In genomic region chr16:12612598-12613101, GRCh38 we compare ENCODE assay signal across 1 cellular context.
A peak's percentile ranks its signal among the peaks of the same experiment; 100 is the strongest.
TF ChIP-seq lines count a peak whose summit lies in the region.

No MANE protein-coding gene starts in this region.

TF ChIP-seq in K562, 482 proteins besides CTCF, POLR2A, EP300 and RAD21 (continued from another document and continues in another):
- TF ChIP-seq SMARCA5 (IDR thresholded peaks at IDR 0.05) (no peak), ZNF274 (IDR thresholded peaks at IDR 0.05; ENCODE audit: borderline replicate concordance, low read depth, low read length) (no peak), ZNF785 (CRISPR knock-in tag; IDR thresholded peaks at IDR 0.05) (no peak), LEF1 (IDR thresholded peaks at IDR 0.05) (peak; percentile 73; the same call in 1 of the 2 replicates), ZNF76 (CRISPR knock-in tag; IDR thresholded peaks at IDR 0.05; ENCODE audit: borderline replicate concordance) (no peak), XRCC5 (IDR thresholded peaks at IDR 0.05; ENCODE audit: low read depth, low read length) (no peak), ATF4 (CRISPR knock-in tag; IDR thresholded peaks at IDR 0.05) (no peak), ZNF311 (CRISPR knock-in tag; IDR thresholded peaks at IDR 0.05) (no peak), ZNF717 (CRISPR knock-in tag; IDR thresholded peaks at IDR 0.05) (no peak), KHSRP (IDR thresholded peaks at IDR 0.05) (no peak), LARP7 (IDR thresholded peaks at IDR 0.05) (no peak), PURB (CRISPR knock-in tag; IDR thresholded peaks at IDR 0.05; ENCODE audit: low read depth) (no peak), GABPB1 (CRISPR knock-in tag; IDR thresholded peaks at IDR 0.05) (no peak; the same call in 1 of the 2 replicates), MTA2 (IDR thresholded peaks at IDR 0.05; ENCODE audit: low read depth) (peak; percentile 59), ILK (tag; IDR thresholded peaks at IDR 0.05; ENCODE audit: borderline replicate concordance, low read depth) (no peak), ZBTB9 (CRISPR knock-in tag; IDR thresholded peaks at IDR 0.05) (no peak), AFF4 (CRISPR knock-in tag; IDR thresholded peaks at IDR 0.05) (no peak), ZC3H4 (CRISPR knock-in tag; IDR thresholded peaks at IDR 0.05; ENCODE audit: borderline replicate concordance) (no peak), ZNF133 (CRISPR knock-in tag; IDR thresholded peaks at IDR 0.05) (no peak), KAT7 (CRISPR knock-in tag; IDR thresholded peaks at IDR 0.05; ENCODE audit: borderline replicate concordance) (no peak), HNRNPUL1 (IDR thresholded peaks at IDR 0.05; ENCODE audit: low read length) (no peak), FOXJ3 (CRISPR knock-in tag; IDR thresholded peaks at IDR 0.05) (no peak), IRF1 (CRISPR knock-in tag; IDR thresholded peaks at IDR 0.05; ENCODE audit: borderline replicate concordance) (no peak), E2F6 (IDR thresholded peaks at IDR 0.05; ENCODE audit: borderline replicate concordance in 1 of 2, extremely low read depth in 1 of 2, insufficient read depth in 1 of 2, insufficient read length in 1 of 2, low read depth in 1 of 2, low read length in 1 of 2, poor library complexity in 1 of 2, severe bottlenecking in 1 of 2) (no peak), ZNF778 (CRISPR knock-in tag; IDR thresholded peaks at IDR 0.05) (no peak), GTF2A2 (tag; IDR thresholded peaks at IDR 0.05) (no peak), ZBTB33 (CRISPR knock-in tag; IDR thresholded peaks at IDR 0.05) (no peak), TSHZ1 (CRISPR knock-in tag; IDR thresholded peaks at IDR 0.05) (no peak), ZNF57 (CRISPR knock-in tag; IDR thresholded peaks at IDR 0.05) (no peak), CREM (IDR thresholded peaks at IDR 0.05; ENCODE audit: low read depth) (peak; percentile 70), ZBTB5 (IDR thresholded peaks at IDR 0.05) (no peak), ZNF707 (CRISPR knock-in tag; conservative IDR thresholded peaks at IDR 0.05) (no peak), ZFPM2 (CRISPR knock-in tag; IDR thresholded peaks at IDR 0.05) (no peak), ATF7 (IDR thresholded peaks at IDR 0.05) (peak; percentile 56; the same call in 1 of the 2 replicates), PTRF (tag; IDR thresholded peaks at IDR 0.05) (no peak), MYBL2 (IDR thresholded peaks at IDR 0.05; ENCODE audit: low read depth) (no peak), MYBL2 (CRISPR knock-in tag; IDR thresholded peaks at IDR 0.05; ENCODE audit: borderline replicate concordance) (no peak), SIRT6 (IDR thresholded peaks at IDR 0.05; ENCODE audit: low read depth, low read length) (no peak), CREB3 (tag; conservative IDR thresholded peaks at IDR 0.05; ENCODE audit: low read depth) (no peak), OTX1 (CRISPR knock-in tag; IDR thresholded peaks at IDR 0.05) (no peak), ELF4 (CRISPR knock-in tag; IDR thresholded peaks at IDR 0.05) (0 out of 2 replicates have a peak, but pooled peaks have one; percentile 37), TAL1 (IDR thresholded peaks at IDR 0.05) (peak; percentile 78), MCM3 (IDR thresholded peaks at IDR 0.05) (no peak), POLR2B (IDR thresholded peaks at IDR 0.05; ENCODE audit: low read depth, partially characterized antibody) (no peak), SOX6 (IDR thresholded peaks at IDR 0.05) (peak; percentile 73), SETDB1 (IDR thresholded peaks at IDR 0.05; ENCODE audit: low read length) (no peak), ZNF124 (CRISPR knock-in tag; IDR thresholded peaks at IDR 0.05) (no peak), MIER1 (IDR thresholded peaks at IDR 0.05; ENCODE audit: low read depth) (no peak), ZNF324 (CRISPR knock-in tag; IDR thresholded peaks at IDR 0.05) (no peak), HEY1 (CRISPR knock-in tag; IDR thresholded peaks at IDR 0.05; ENCODE audit: borderline replicate concordance) (no peak), CHAMP1 (IDR thresholded peaks at IDR 0.05) (no peak), MCM2 (IDR thresholded peaks at IDR 0.05; ENCODE audit: low read depth) (no peak), RBM25 (IDR thresholded peaks at IDR 0.05; ENCODE audit: low read depth, low read length, severe bottlenecking) (no peak), ZKSCAN1 (IDR thresholded peaks at IDR 0.05; ENCODE audit: low read depth, low read length) (no peak), ELF2 (CRISPR knock-in tag; IDR thresholded peaks at IDR 0.05) (no peak)
